ENCODE assay signal across 26 cellular contexts in genomic region chr5:98713027-98713426, GRCh38.
DNase-seq lines count a peak whose midpoint lies in the region; ATAC-seq lines count a peak whose summit lies in the region.
"Had no signal": no experiment of that assay in that cellular context is flagged by ENCODE, and none has a peak within 500 bp of the region (broad histone marks: within the 10 kb centered on the region; RNA-seq: fewer than 3 reads in every experiment).

No MANE protein-coding gene starts in this region.

- no peak for ATAC-seq in activated CD8-positive, alpha-beta memory T cell treated with anti-CD3 and anti-CD28 coated beads, Interleukin-2, amount 10 ng/mL, durations not matched to agents 7 days and 5 days
- no peak for ATAC-seq in GM19324 (IDR thresholded peaks at IDR 0.05; ENCODE audit: low FRiP score, unreplicated experiment)
- no peak for ATAC-seq in HG02884 (IDR thresholded peaks at IDR 0.05; ENCODE audit: unreplicated experiment)
- ATAC-seq: sciatic nerve had no signal

- H3K27ac Mint-ChIP-seq in activated CD8-positive, alpha-beta memory T cell treated with anti-CD3 and anti-CD28 coated beads, Interleukin-2, amount 10 ng/mL, durations not matched to agents 7 days and 5 days = no peak overlapping the region
- H3K27ac Mint-ChIP-seq: B cell; progenitor cell of endocrine pancreas; stimulated activated naive CD8-positive, alpha-beta T cell treated with anti-CD3 and anti-CD28 coated beads, Interleukin-15, Interleukin-2, amounts not matched to agents 100 ng/mL and 50 ng/mL, for 24 hours; T-helper 2 cell treated with Interferon-gamma antibody and Interleukin-4, amounts not matched to agents 5 μg/mL and 100 μg/mL, for 36 hours had no signal

- H3K27me3 Mint-ChIP-seq in activated CD8-positive, alpha-beta memory T cell treated with anti-CD3 and anti-CD28 coated beads, Interleukin-2, amount 10 ng/mL, durations not matched to agents 7 days and 5 days = no peaks in the 10 kb centered on the region
- H3K27me3 Mint-ChIP-seq: progenitor cell of endocrine pancreas had no signal

- DNase-seq in GM03348 (ENCODE audit: low spot score) (peak; percentile 44), amniotic epithelial cell (ENCODE audit: low read depth) (peak; percentile 79), fibroblast of peridontal ligament (ENCODE audit: extremely low read depth) (peak; percentile 85), DMS 273 (lab: John Stamatoyannopoulos, UW; ENCODE audit: unreplicated experiment) (no peak)
- no peak for DNase-seq in activated CD8-positive, alpha-beta memory T cell treated with anti-CD3 and anti-CD28 coated beads, Interleukin-2, amount 10 ng/mL, durations not matched to agents 7 days and 5 days
- DNase-seq: activated CD4-positive, alpha-beta T cell treated with anti-CD3 and anti-CD28 coated beads for 48 hours; activated naive CD4-positive, alpha-beta T cell treated with anti-CD3 and anti-CD28 coated beads, Interleukin-2, amount 50 U/mL, for 16 hours; activated T-cell treated with anti-CD3 and anti-CD28 coated beads, Interleukin-2, amount 50 U/mL, for 48 hours; aorta; DMS53; effector CD8-positive, alpha-beta T cell; glutamatergic neuron; kidney; NCI-H1092; NCI-H1930; NCI-H82; stimulated activated CD4-positive, alpha-beta T cell treated with anti-CD3 and anti-CD28 coated beads, Interleukin-15, amount 100 ng/mL, for 24 hours; thyroid gland had no signal

- CTCF ChIA-PET in activated CD8-positive, alpha-beta memory T cell treated with anti-CD3 and anti-CD28 coated beads, Interleukin-2, amount 10 ng/mL, durations not matched to agents 7 days and 5 days (lab: Charles Lee) = no interaction called here

- H3K9me3 Mint-ChIP-seq in activated CD8-positive, alpha-beta memory T cell treated with anti-CD3 and anti-CD28 coated beads, Interleukin-2, amount 10 ng/mL, durations not matched to agents 7 days and 5 days (ENCODE audit: low read depth) = no peaks in the 10 kb centered on the region
- H3K9me3 Mint-ChIP-seq: stimulated activated naive CD8-positive, alpha-beta T cell treated with anti-CD3 and anti-CD28 coated beads, Interleukin-15, Interleukin-2, amounts not matched to agents 100 ng/mL and 50 ng/mL, for 24 hours; T-helper 2 cell treated with Interferon-gamma antibody and Interleukin-4, amounts not matched to agents 5 μg/mL and 100 μg/mL, for 36 hours had no signal

- no peaks in the 10 kb centered on the region for H3K4me1 Mint-ChIP-seq in activated CD8-positive, alpha-beta memory T cell treated with anti-CD3 and anti-CD28 coated beads, Interleukin-2, amount 10 ng/mL, durations not matched to agents 7 days and 5 days
- H3K4me1 Mint-ChIP-seq: B cell, neural crest cell had no signal

- H3K4me3 Mint-ChIP-seq in activated CD8-positive, alpha-beta memory T cell treated with anti-CD3 and anti-CD28 coated beads, Interleukin-2, amount 10 ng/mL, durations not matched to agents 7 days and 5 days = no peak overlapping the region
- H3K4me3 Mint-ChIP-seq: B cell; neural crest cell; stimulated activated naive CD8-positive, alpha-beta T cell treated with anti-CD3 and anti-CD28 coated beads, Interleukin-15, Interleukin-2, amounts not matched to agents 100 ng/mL and 50 ng/mL, for 24 hours; T-helper 2 cell treated with Interferon-gamma antibody and Interleukin-4, amounts not matched to agents 5 μg/mL and 100 μg/mL, for 36 hours had no signal

- H3K36me3 Mint-ChIP-seq in activated CD8-positive, alpha-beta memory T cell treated with anti-CD3 and anti-CD28 coated beads, Interleukin-2, amount 10 ng/mL, durations not matched to agents 7 days and 5 days = no peaks in the 10 kb centered on the region

Comparison
In these comparisons a context has a peak if more than half of its experiments do, and no peak if none do; other contexts are left out.
1. DNase-seq: peak in GM03348 (single experiment), amniotic epithelial cell (single experiment) and fibroblast of peridontal ligament (single experiment); none in activated CD8-positive, alpha-beta memory T cell treated with anti-CD3 and anti-CD28 coated beads, Interleukin-2, amount 10 ng/mL, durations not matched to agents 7 days and 5 days (single experiment) and DMS 273 (single experiment).